Comparison of ENCODE assay signal across 8 cellular contexts in genomic region chr3:160956785-160957184, GRCh38.
DNase-seq lines count a peak whose midpoint lies in the region; ATAC-seq and TF ChIP-seq lines count a peak whose summit lies in the region.

No MANE protein-coding gene starts in this region.

- H3K9me3 ChIP-seq in MM.1S (replicated peaks; ENCODE audit: insufficient read depth, low read length) = no peaks in the 10 kb centered on the region

- ATAC-seq in GM21447 (IDR thresholded peaks at IDR 0.05; ENCODE audit: unreplicated experiment) = peak; percentile 82

- TF ChIP-seq CTCF in MM.1S (IDR thresholded peaks at IDR 0.05; ENCODE audit: low read length) = peak; percentile 57

- no peak overlapping the region for H3K4me2 ChIP-seq in MM.1S (ENCODE audit: low read depth, low read length)

- H3K4me3 ChIP-seq in MM.1S (ENCODE audit: low read length) = no peak overlapping the region

- H3F3A ChIP-seq in MM.1S (ENCODE audit: insufficient read depth, low read length) = no peaks in the 10 kb centered on the region

- no peak overlapping the region for H3K27ac ChIP-seq in MM.1S (ENCODE audit: low read length)

- no peak overlapping the region for H2AFZ ChIP-seq in MM.1S (ENCODE audit: low read length)

- H3K9me2 ChIP-seq in MM.1S (replicated peaks; ENCODE audit: insufficient read depth, low read length) = no peaks in the 10 kb centered on the region

- no peaks in the 10 kb centered on the region for H3K4me1 ChIP-seq in MM.1S (ENCODE audit: low read length)

- no peaks in the 10 kb centered on the region for H4K20me1 ChIP-seq in MM.1S (ENCODE audit: insufficient read depth, low read length)

- no peaks in the 10 kb centered on the region for H3K36me3 ChIP-seq in MM.1S (replicated peaks; ENCODE audit: insufficient read depth, low read length)

- DNase-seq in GM03348 (ENCODE audit: low spot score) = peak; percentile 9
- DNase-seq in MM.1S = peak; percentile 39
- peak; percentile 31 for DNase-seq in fibroblast of gingiva (ENCODE audit: low read depth)
- no peak for DNase-seq in cerebellar nuclear complex (lab: John Stamatoyannopoulos, UW)
- no peak for DNase-seq in medulla oblongata (ENCODE audit: extremely low spot score)
- DNase-seq in stimulated activated CD4-positive, alpha-beta T cell treated with anti-CD3 and anti-CD28 coated beads, Interleukin-2, amount 100 ng/mL, for 24 hours = no peak
- DNase-seq in NCI-H345 (lab: John Stamatoyannopoulos, UW) = no peak

- no peaks in the 10 kb centered on the region for H3K27me3 ChIP-seq in MM.1S (replicated peaks; ENCODE audit: insufficient read depth, low read length)

- H3K9ac ChIP-seq in MM.1S (ENCODE audit: low read length) = no peak overlapping the region

- H3K79me2 ChIP-seq in MM.1S (ENCODE audit: low read length) = no peaks in the 10 kb centered on the region

Comparison
In these comparisons a context has a peak if more than half of its experiments do, and no peak if none do; other contexts are left out.
1. DNase-seq: peak in GM03348 (single experiment), MM.1S (single experiment) and fibroblast of gingiva (single experiment); none in cerebellar nuclear complex (0 of 2), medulla oblongata (single experiment), stimulated activated CD4-positive, alpha-beta T cell treated with anti-CD3 and anti-CD28 coated beads, Interleukin-2, amount 100 ng/mL, for 24 hours (0 of 2) and NCI-H345 (single experiment).